In the genomic region with DNA sequence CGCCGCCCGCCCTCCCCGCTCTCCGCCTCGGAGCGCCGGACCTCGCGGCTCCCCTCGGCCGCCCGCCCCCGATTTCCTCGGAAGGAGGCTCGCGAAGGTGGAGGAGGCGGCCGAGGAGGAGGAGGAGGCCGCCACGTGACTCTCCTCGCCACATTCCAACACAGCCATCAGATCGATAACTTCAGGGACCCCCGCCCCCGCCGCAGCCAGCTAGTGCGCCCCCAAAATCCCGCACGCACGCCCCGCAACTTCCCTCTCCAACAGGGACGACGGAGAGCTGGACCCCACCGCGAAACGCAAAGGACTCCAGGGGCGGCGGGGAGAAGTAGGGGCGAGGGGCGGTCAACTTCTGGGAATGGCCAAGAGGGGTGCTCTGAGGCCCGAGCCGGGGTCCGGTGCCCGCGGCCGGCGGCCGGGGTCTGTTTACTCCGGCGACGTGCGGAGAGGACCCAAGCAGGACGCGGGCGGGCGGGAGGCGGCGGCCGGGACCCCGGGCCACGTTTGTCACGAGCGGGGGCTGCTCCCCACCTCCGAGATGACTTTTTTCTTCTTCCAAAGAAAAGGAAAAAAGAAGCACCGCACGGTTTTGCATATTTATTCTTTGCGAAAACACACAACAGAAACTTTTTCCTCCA, we compare ENCODE assay signal across 8 cellular contexts. TPM values are rescaled to one million over a fixed set of nuclear protein-coding genes. Genes with fewer than 3 reads are reported as not detected.
DNase-seq lines count a peak whose midpoint lies in the region; ATAC-seq and TF ChIP-seq lines count a peak whose summit lies in the region.

No MANE protein-coding gene starts in this region.

- H3K36me3 ChIP-seq in MM.1S (replicated peaks; ENCODE audit: insufficient read depth, low read length) (no peaks in the 10 kb centered on the region), duodenal mucosa (ENCODE audit: control insufficient read depth in 1 of 2, insufficient read depth in 2 of 2, low read length in 2 of 2) (no peaks in the 10 kb centered on the region), muscle layer of colon (ENCODE audit: insufficient read depth, low read length) (no peaks in the 10 kb centered on the region), aorta (ENCODE audit: control insufficient read depth in 1 of 2, insufficient read depth in 2 of 2, low read length in 1 of 2) (no peaks in the 10 kb centered on the region)

- no peaks in the 10 kb centered on the region for H4K20me1 ChIP-seq in MM.1S (ENCODE audit: insufficient read depth, low read length)

- peaks cover 88% of the 10 kb centered on the region for H3K79me2 ChIP-seq in MM.1S (ENCODE audit: low read length)

- no peaks in the 10 kb centered on the region for H3K9me2 ChIP-seq in MM.1S (replicated peaks; ENCODE audit: insufficient read depth, low read length)

- intact Hi-C loops in CD4-positive, alpha-beta T cell (cut with DNase I, micrococcal nuclease), result no loop called here
- intact Hi-C loops in aorta (cut with DNase I), result loop anchor here (5.0 to 10.0 kb wide), 5 partner anchors 118 to 955 kb away; a partner anchor contains a TSS

- POLR2A ChIA-PET in CD4-positive, alpha-beta T cell (lab: Charles Lee), result no interaction called here

- no peak overlapping the region for H3K27ac Mint-ChIP-seq in CD4-positive, alpha-beta T cell

- no peaks in the 10 kb centered on the region for H3K36me3 Mint-ChIP-seq in CD4-positive, alpha-beta T cell (ENCODE audit: low read depth)

- peaks cover 20% of the 10 kb centered on the region for H3F3A ChIP-seq in MM.1S (ENCODE audit: insufficient read depth, low read length)

- CTCF ChIA-PET in CD4-positive, alpha-beta T cell (lab: Charles Lee), result no interaction called here

- peaks cover 16% of the 10 kb centered on the region for H3K4me1 Mint-ChIP-seq in CD4-positive, alpha-beta T cell (ENCODE audit: low read depth)

- H3K4me3 ChIP-seq in MM.1S (ENCODE audit: low read length) (peak overlapping the region; percentile 86), duodenal mucosa (ENCODE audit: low read depth in 1 of 2, low read length in 2 of 2) (peak overlapping the region; percentile 69 to 73), muscle layer of colon (ENCODE audit: low read depth in 1 of 2, low read length in 2 of 2) (peak overlapping the region; percentile 73 to 87), aorta (ENCODE audit: low read length in 2 of 2) (peak overlapping the region; percentile 92 to 99)

- peak overlapping the region; percentile 83 for H3K4me3 Mint-ChIP-seq in CD4-positive, alpha-beta T cell

- WGBS in aorta, 2 donors, result 1 to 2% methylated on average over 53 to 67 of the region's 67 CpGs

- peaks cover 81% of the 10 kb centered on the region for H3K27me3 Mint-ChIP-seq in CD4-positive, alpha-beta T cell

- no peak overlapping the region for H3K27ac ChIP-seq in CD4-positive, alpha-beta T cell (ENCODE audit: low read depth, low read length)
- H3K27ac ChIP-seq in MM.1S (ENCODE audit: low read length) (peak overlapping the region; percentile 89), duodenal mucosa (ENCODE audit: low read depth, low read length) (no peak overlapping the region), muscle layer of colon (ENCODE audit: low read depth, low read length) (peak overlapping the region; percentile 58), aorta (ENCODE audit: low read depth in 1 of 2, low read length in 2 of 2) (no peak overlapping the region)

- peak overlapping the region; percentile 76 for H3K9ac ChIP-seq in MM.1S (ENCODE audit: low read length)
- H3K9ac ChIP-seq in duodenal mucosa (ENCODE audit: low read depth in 1 of 2, low read length in 2 of 2), result peak overlapping the region in 1 of 2 donors; percentile 14
- no peak overlapping the region for H3K9ac ChIP-seq in muscle layer of colon (ENCODE audit: low read length)

- H3K9me3 Mint-ChIP-seq in CD4-positive, alpha-beta T cell, result no peaks in the 10 kb centered on the region

- peak overlapping the region; percentile 67 for H3K4me2 ChIP-seq in MM.1S (ENCODE audit: low read depth, low read length)

- H3K4me1 ChIP-seq in MM.1S (ENCODE audit: low read length) (no peaks in the 10 kb centered on the region), duodenal mucosa (ENCODE audit: control insufficient read depth in 1 of 2, insufficient read depth in 2 of 2, low read length in 2 of 2) (peaks cover 0 to 8% of the 10 kb centered on the region in 2 donors), muscle layer of colon (ENCODE audit: insufficient read depth, low read length) (no peaks in the 10 kb centered on the region), aorta (ENCODE audit: control insufficient read depth in 1 of 2, insufficient read depth in 2 of 2, low read length in 2 of 2) (no peaks in the 10 kb centered on the region)

- TF ChIP-seq CTCF in CD4-positive, alpha-beta T cell (IDR thresholded peaks at IDR 0.05), result no peak
- TF ChIP-seq CTCF in MM.1S (IDR thresholded peaks at IDR 0.05; ENCODE audit: low read length), result no peak

- no peak for ATAC-seq in CD4-positive, alpha-beta T cell (ENCODE audit: poor library complexity)
- ATAC-seq in aorta (ENCODE audit: low FRiP score) (peak; percentile 8), HG03571 (IDR thresholded peaks at IDR 0.05; ENCODE audit: unreplicated experiment) (no peak), GM18861 (IDR thresholded peaks at IDR 0.05; ENCODE audit: unreplicated experiment) (no peak)

- DNase-seq in CD4-positive, alpha-beta T cell, result no peak
- DNase-seq in MM.1S (peak; percentile 33), aorta (peak; percentile 44 to 78), DMS79 treated with DMSO at 0.1 percent for 48 hours (lab: John Stamatoyannopoulos, UW) (no peak)

- peaks cover 79% of the 10 kb centered on the region for H3K27me3 ChIP-seq in CD4-positive, alpha-beta T cell (ENCODE audit: control insufficient read depth, insufficient read depth, low read length)
- H3K27me3 ChIP-seq in MM.1S (replicated peaks; ENCODE audit: insufficient read depth, low read length), result no peaks in the 10 kb centered on the region
- peaks cover 28 to 71% of the 10 kb centered on the region in 2 donors for H3K27me3 ChIP-seq in duodenal mucosa (ENCODE audit: control insufficient read depth in 1 of 2, insufficient read depth in 2 of 2, low read length in 2 of 2)
- peaks cover 0 to 21% of the 10 kb centered on the region in 2 donors for H3K27me3 ChIP-seq in muscle layer of colon (ENCODE audit: control insufficient read depth in 1 of 2, insufficient read depth in 2 of 2, low read length in 2 of 2)
- H3K27me3 ChIP-seq in aorta (ENCODE audit: control insufficient read depth in 1 of 2, insufficient read depth in 2 of 2, low read length in 1 of 2), result no peaks in the 10 kb centered on the region

- no peaks in the 10 kb centered on the region for H3K9me3 ChIP-seq in CD4-positive, alpha-beta T cell (ENCODE audit: control insufficient read depth, low read length)
- no peaks in the 10 kb centered on the region for H3K9me3 ChIP-seq in MM.1S (replicated peaks; ENCODE audit: insufficient read depth, low read length)
- no peaks in the 10 kb centered on the region for H3K9me3 ChIP-seq in duodenal mucosa (ENCODE audit: control insufficient read depth in 1 of 2, low read length in 2 of 2)
- H3K9me3 ChIP-seq in muscle layer of colon (ENCODE audit: low read length), result no peaks in the 10 kb centered on the region
- no peaks in the 10 kb centered on the region for H3K9me3 ChIP-seq in aorta (ENCODE audit: control insufficient read depth, low read length)

- peak overlapping the region; percentile 20; the same call in 1 of the 2 replicates for H2AFZ ChIP-seq in MM.1S (ENCODE audit: low read length)

RNA-seq across cellular contexts. Expression of a gene that starts 1.9 kb away (rescaled TPM):
- not detected for total RNA-seq in CD4-positive, alpha-beta T cell
- total RNA-seq in aorta, result 10 to 100 TPM; 26.4 to 88.7 TPM
- 1 to 10 TPM in 1 of 2 donors, under 1 TPM in 1; 0.84 to 2.9 TPM for polyA plus RNA-seq in aorta

Comparison
In these comparisons a context has a peak if more than half of its experiments do, and no peak if none do; other contexts are left out.
1. DNase-seq: peak in MM.1S (single experiment) and aorta (2 of 2); none in CD4-positive, alpha-beta T cell (0 of 10) and DMS79 treated with DMSO at 0.1 percent for 48 hours (single experiment).
2. H3K27ac ChIP-seq: peak in MM.1S (single experiment) and muscle layer of colon (single experiment); none in CD4-positive, alpha-beta T cell (single experiment), duodenal mucosa (single experiment) and aorta (0 of 2).
3. RNA of a gene that starts 1.9 kb away (total RNA-seq): 26.4 to 88.7 TPM in aorta; not detected in CD4-positive, alpha-beta T cell; every median in the first group is over 10 times any median in the second.
4. intact Hi-C loops: an anchor here in aorta (5.0 to 10.0 kb wide); none called in CD4-positive, alpha-beta T cell.
5. Peak in every context shown above with its lines, with median percentiles within 50 percentile points of each other: H3K4me3 ChIP-seq.